ENCODE assay signal across 1 cellular context in the genomic region with DNA sequence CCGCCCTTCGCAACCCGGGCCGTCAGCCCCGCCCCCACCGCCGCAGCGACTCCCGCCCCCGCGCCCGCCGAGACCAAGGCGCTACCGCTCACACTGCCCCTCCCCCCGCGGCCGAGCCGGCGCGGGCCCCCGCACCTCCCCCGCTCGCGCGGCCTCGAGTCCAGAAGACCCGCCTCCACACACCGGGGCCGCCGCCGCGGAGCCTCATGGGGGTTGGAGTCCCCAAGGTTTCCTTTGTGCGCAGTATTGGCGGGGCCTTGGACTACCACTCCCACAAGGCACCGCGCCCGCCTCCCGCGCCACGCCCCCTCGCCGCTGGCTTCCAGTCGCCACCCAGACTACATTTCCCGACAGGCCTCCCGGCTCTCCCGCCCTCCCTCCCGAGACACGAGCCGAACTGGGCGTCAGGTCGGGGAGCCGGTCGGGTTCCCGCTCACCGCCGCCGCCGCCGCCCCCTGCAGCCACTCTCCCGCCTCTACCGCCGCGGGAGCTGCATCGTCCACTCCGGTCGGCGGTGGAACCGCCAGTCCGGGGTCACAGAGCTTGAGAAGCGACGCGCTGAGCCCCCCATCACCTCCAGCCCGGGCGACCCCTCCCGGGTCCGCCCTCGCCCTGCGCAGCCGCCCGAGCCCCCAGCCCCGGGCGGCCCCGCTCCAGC.
TF ChIP-seq lines count a peak whose summit lies in the region.

Gene PHF13 (plus strand): TSS at position 371 of the 658 bp plus-strand sequence. CDS start 336 bp downstream, outside the sequence.

TF ChIP-seq in HEK293, 187 proteins besides CTCF, POLR2A, EP300 and RAD21 (continued from another document and continues in another):
- TF ChIP-seq, protein P1, sequence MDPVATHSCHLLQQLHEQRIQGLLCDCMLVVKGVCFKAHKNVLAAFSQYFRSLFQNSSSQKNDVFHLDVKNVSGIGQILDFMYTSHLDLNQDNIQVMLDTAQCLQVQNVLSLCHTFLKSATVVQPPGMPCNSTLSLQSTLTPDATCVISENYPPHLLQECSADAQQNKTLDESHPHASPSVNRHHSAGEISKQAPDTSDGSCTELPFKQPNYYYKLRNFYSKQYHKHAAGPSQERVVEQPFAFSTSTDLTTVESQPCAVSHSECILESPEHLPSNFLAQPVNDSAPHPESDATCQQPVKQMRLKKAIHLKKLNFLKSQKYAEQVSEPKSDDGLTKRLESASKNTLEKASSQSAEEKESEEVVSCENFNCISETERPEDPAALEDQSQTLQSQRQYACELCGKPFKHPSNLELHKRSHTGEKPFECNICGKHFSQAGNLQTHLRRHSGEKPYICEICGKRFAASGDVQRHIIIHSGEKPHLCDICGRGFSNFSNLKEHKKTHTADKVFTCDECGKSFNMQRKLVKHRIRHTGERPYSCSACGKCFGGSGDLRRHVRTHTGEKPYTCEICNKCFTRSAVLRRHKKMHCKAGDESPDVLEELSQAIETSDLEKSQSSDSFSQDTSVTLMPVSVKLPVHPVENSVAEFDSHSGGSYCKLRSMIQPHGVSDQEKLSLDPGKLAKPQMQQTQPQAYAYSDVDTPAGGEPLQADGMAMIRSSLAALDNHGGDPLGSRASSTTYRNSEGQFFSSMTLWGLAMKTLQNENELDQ (tag by site-specific recombination; IDR thresholded peaks at IDR 0.05; ENCODE audit: low read depth) = no peak
- TF ChIP-seq ZIC2 (tag by site-specific recombination; IDR thresholded peaks at IDR 0.05) (peak; percentile 55), ZNF223 (tag by site-specific recombination; IDR thresholded peaks at IDR 0.05) (no peak), ZBTB21 (tag by site-specific recombination; IDR thresholded peaks at IDR 0.05) (no peak), KLF1 (tag by site-specific recombination; IDR thresholded peaks at IDR 0.05) (peak; percentile 75), ZNF354C (tag by site-specific recombination; IDR thresholded peaks at IDR 0.05; ENCODE audit: borderline replicate concordance, low read depth) (no peak), ZNF426 (tag by site-specific recombination; IDR thresholded peaks at IDR 0.05) (no peak), ZNF211 (tag by site-specific recombination; IDR thresholded peaks at IDR 0.05; ENCODE audit: low read depth) (no peak), ZNF518A (tag by site-specific recombination; conservative IDR thresholded peaks at IDR 0.05; ENCODE audit: low read depth) (no peak), ZNF341 (tag by site-specific recombination; IDR thresholded peaks at IDR 0.05; ENCODE audit: low read depth) (peak; percentile 87), AEBP2 (tag by site-specific recombination; IDR thresholded peaks at IDR 0.05; ENCODE audit: borderline replicate concordance) (no peak), ZNF777 (tag by site-specific recombination; IDR thresholded peaks at IDR 0.05; ENCODE audit: borderline replicate concordance) (no peak), ZNF677 (tag by site-specific recombination; IDR thresholded peaks at IDR 0.05) (no peak), ZNF48 (tag by site-specific recombination; IDR thresholded peaks at IDR 0.05) (no peak), HOXA7 (CRISPR knock-in tag; IDR thresholded peaks at IDR 0.05; ENCODE audit: borderline replicate concordance) (no peak), ZNF311 (tag by site-specific recombination; IDR thresholded peaks at IDR 0.05; ENCODE audit: borderline replicate concordance) (no peak), ZNF560 (tag by site-specific recombination; IDR thresholded peaks at IDR 0.05; ENCODE audit: borderline replicate concordance) (no peak), PRDM2 (tag by site-specific recombination; IDR thresholded peaks at IDR 0.05; ENCODE audit: borderline replicate concordance) (no peak), HIC1 (tag by site-specific recombination; IDR thresholded peaks at IDR 0.05) (no peak), ZNF112 (tag by site-specific recombination; IDR thresholded peaks at IDR 0.05) (no peak), ZBTB7A (tag by site-specific recombination; IDR thresholded peaks at IDR 0.05; ENCODE audit: low read depth) (peak; percentile 64; the same call in 1 of the 2 replicates), ZNF544 (tag by site-specific recombination; IDR thresholded peaks at IDR 0.05) (no peak), ZNF747 (tag by site-specific recombination; IDR thresholded peaks at IDR 0.05) (no peak), ZBTB1 (tag by site-specific recombination; IDR thresholded peaks at IDR 0.05) (no peak), ZFP69B (tag by site-specific recombination; IDR thresholded peaks at IDR 0.05) (no peak)
- TF ChIP-seq, protein P2, sequence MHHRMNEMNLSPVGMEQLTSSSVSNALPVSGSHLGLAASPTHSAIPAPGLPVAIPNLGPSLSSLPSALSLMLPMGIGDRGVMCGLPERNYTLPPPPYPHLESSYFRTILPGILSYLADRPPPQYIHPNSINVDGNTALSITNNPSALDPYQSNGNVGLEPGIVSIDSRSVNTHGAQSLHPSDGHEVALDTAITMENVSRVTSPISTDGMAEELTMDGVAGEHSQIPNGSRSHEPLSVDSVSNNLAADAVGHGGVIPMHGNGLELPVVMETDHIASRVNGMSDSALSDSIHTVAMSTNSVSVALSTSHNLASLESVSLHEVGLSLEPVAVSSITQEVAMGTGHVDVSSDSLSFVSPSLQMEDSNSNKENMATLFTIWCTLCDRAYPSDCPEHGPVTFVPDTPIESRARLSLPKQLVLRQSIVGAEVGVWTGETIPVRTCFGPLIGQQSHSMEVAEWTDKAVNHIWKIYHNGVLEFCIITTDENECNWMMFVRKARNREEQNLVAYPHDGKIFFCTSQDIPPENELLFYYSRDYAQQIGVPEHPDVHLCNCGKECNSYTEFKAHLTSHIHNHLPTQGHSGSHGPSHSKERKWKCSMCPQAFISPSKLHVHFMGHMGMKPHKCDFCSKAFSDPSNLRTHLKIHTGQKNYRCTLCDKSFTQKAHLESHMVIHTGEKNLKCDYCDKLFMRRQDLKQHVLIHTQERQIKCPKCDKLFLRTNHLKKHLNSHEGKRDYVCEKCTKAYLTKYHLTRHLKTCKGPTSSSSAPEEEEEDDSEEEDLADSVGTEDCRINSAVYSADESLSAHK (tag by site-specific recombination; IDR thresholded peaks at IDR 0.05) = no peak
- TF ChIP-seq, protein P3, sequence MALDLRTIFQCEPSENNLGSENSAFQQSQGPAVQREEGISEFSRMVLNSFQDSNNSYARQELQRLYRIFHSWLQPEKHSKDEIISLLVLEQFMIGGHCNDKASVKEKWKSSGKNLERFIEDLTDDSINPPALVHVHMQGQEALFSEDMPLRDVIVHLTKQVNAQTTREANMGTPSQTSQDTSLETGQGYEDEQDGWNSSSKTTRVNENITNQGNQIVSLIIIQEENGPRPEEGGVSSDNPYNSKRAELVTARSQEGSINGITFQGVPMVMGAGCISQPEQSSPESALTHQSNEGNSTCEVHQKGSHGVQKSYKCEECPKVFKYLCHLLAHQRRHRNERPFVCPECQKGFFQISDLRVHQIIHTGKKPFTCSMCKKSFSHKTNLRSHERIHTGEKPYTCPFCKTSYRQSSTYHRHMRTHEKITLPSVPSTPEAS (tag by site-specific recombination; IDR thresholded peaks at IDR 0.05) = no peak
- TF ChIP-seq, protein P4, sequence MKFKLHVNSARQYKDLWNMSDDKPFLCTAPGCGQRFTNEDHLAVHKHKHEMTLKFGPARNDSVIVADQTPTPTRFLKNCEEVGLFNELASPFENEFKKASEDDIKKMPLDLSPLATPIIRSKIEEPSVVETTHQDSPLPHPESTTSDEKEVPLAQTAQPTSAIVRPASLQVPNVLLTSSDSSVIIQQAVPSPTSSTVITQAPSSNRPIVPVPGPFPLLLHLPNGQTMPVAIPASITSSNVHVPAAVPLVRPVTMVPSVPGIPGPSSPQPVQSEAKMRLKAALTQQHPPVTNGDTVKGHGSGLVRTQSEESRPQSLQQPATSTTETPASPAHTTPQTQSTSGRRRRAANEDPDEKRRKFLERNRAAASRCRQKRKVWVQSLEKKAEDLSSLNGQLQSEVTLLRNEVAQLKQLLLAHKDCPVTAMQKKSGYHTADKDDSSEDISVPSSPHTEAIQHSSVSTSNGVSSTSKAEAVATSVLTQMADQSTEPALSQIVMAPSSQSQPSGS (tag by site-specific recombination; IDR thresholded peaks at IDR 0.05; ENCODE audit: low read depth) = no peak
